Comparison of ENCODE assay signal across 8 cellular contexts in the genomic region with DNA sequence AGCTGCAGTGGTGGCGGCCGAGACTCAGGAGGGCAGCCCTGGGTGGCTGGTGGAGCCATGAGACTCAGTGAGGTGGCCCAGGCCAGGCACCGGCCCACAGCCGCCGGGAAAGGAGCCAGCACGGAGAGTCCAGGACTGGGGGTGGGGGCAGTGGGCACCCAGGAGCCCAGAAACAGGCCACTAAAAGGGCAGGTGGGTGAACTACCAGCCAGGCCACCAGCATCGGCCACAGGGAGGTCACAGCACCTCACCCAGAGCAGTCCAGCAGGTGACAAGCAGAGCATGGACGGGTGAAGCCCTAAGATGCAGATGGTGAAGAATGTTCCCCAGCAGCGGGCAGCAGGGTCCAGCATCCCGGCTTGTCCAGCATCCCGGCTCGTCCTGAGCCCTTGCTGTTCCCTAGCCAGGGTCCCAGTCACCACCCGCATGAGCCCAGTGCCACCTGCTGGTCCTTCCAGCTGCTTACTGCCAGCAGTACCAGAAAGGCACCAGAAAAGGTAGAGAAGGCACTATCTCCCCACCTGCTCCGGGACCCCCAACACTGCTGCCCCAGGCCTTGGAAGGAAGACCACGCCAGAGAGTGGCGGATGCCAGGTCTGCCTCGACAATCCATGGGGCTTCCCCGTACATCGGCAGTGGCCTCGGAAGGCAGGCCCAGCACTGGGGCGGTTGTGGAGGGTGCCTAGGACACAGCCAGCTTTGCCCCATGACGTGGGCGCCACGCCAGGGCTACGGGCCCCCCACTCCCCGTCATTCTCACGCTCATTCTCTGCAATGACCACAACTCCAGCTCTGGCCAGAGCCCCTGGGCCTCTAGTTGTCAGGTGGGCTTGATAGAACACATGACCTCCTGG. TPM values are rescaled to one million over a fixed set of nuclear protein-coding genes. Genes with fewer than 3 reads are reported as not detected.
DNase-seq lines count a peak whose midpoint lies in the region; ATAC-seq and TF ChIP-seq lines count a peak whose summit lies in the region.

No MANE protein-coding gene starts in this region.

- H3K36me3 ChIP-seq in right lobe of liver = peaks cover 0 to 8% (median 0%) of the 10 kb centered on the region in 4 donors

- peak; percentile 77 to 85 (median 80) for TF ChIP-seq CTCF in right lobe of liver (IDR thresholded peaks at IDR 0.05)

- DNase-seq in SIG-M5 treated with dmso at 0.1 percent for 504 hours (lab: John Stamatoyannopoulos, UW; ENCODE audit: unreplicated experiment) = peak; percentile 49
- no peak for DNase-seq in SIG-M5 (lab: John Stamatoyannopoulos, UW)
- DNase-seq in NCI-H2107 (lab: John Stamatoyannopoulos, UW) = peak; percentile 47
- DNase-seq in activated CD4-positive, alpha-beta T cell treated with anti-CD3 and anti-CD28 coated beads for 4 hours = peak; percentile 58 to 66
- DNase-seq in dermis blood vessel endothelial cell = peak; percentile 87
- DNase-seq in right lobe of liver = peak; percentile 82 to 87 (median 86)
- DNase-seq in stimulated activated naive CD4-positive, alpha-beta T cell (lab: John Stamatoyannopoulos, UW) = peak; percentile 22 to 63 (median 44)

- ATAC-seq in right lobe of liver (peak; percentile 22 to 39 (median 27)), HG02588 (IDR thresholded peaks at IDR 0.05; ENCODE audit: unreplicated experiment) (no peak)

- intact Hi-C loops in right lobe of liver (cut with DNase I) = no loop called here

- H3K27ac ChIP-seq in right lobe of liver = peak overlapping the region in 1 of 3 donors; percentile 39

- peaks cover 0 to 30% (median 12%) of the 10 kb centered on the region in 4 donors for H3K4me1 ChIP-seq in right lobe of liver

- H3K9me3 ChIP-seq in right lobe of liver = no peaks in the 10 kb centered on the region

- peak overlapping the region in 2 of 3 donors; percentile 84 to 94 for H3K4me3 ChIP-seq in right lobe of liver

- 27% methylated on average over 6 of the region's 27 CpGs for WGBS in right lobe of liver (ENCODE audit: insufficient coverage, low coverage, low lambda C conversion rate, missing lambda C conversion rate)

- TF ChIP-seq POLR2A in right lobe of liver (IDR thresholded peaks at IDR 0.05) = no peak

- H3K27me3 ChIP-seq in right lobe of liver = no peaks in the 10 kb centered on the region

RNA-seq across cellular contexts. Expression of gene CENPX, which starts 1.6 kb away (rescaled TPM):
- total RNA-seq in dermis blood vessel endothelial cell = 27.0 and 33.0 TPM in 2 replicates
- total RNA-seq in right lobe of liver = 10 to 100 TPM; 27.3 to 81.1 (median 47.8) TPM

RNA-seq across cellular contexts. Expression of gene LRRC45, which starts 2.0 kb away (rescaled TPM):
- 15.1 and 23.3 TPM in 2 replicates for total RNA-seq in dermis blood vessel endothelial cell
- 10 to 100 TPM in 3 of 6 experiments, 1 to 10 TPM in 3; 4.9 to 15.6 (median 11.9) TPM for total RNA-seq in right lobe of liver

RNA-seq across cellular contexts. Expression of gene RAC3, which starts 10.4 kb away (rescaled TPM):
- total RNA-seq in dermis blood vessel endothelial cell (9.0 and 14.0 TPM in 2 replicates), right lobe of liver (1 to 10 TPM; 3.4 to 9.0 (median 5.4) TPM)

RNA-seq across cellular contexts. Expression of gene DCXR, which starts 16.4 kb away (rescaled TPM):
- total RNA-seq in dermis blood vessel endothelial cell (56.8 and 63.8 TPM in 2 replicates), right lobe of liver (1,000 to 10,000 TPM in 2 of 6 experiments, 100 to 1,000 TPM in 4; 389 to 1,607 (median 735) TPM)

RNA-seq across cellular contexts. Expression of gene RFNG, which starts 30.5 kb away (rescaled TPM):
- total RNA-seq in dermis blood vessel endothelial cell (22.6 and 34.9 TPM in 2 replicates), right lobe of liver (10 to 100 TPM; 29.9 to 53.3 (median 43.7) TPM)
